In genomic region chr11:74506823-74507222, GRCh38 we compare ENCODE assay signal across 19 cellular contexts. TPM values are rescaled to one million over a fixed set of nuclear protein-coding genes. Genes with fewer than 3 reads are reported as not detected.
"Had no signal": no experiment of that assay in that cellular context is flagged by ENCODE, and none has a peak within 500 bp of the region (broad histone marks: within the 10 kb centered on the region; RNA-seq: fewer than 3 reads in every experiment).

No MANE protein-coding gene starts in this region.

- H3K27me3 ChIP-seq: gastroesophageal sphincter, heart right ventricle, left lung, neutrophil had no signal

- H3K9me3 ChIP-seq: neutrophil, thoracic aorta had no signal

- H3K27ac ChIP-seq: coronary artery, gastroesophageal sphincter, heart right ventricle, left lung, parathyroid adenoma, thoracic aorta, WERI-Rb-1 had no signal

- H3K79me2 ChIP-seq: parathyroid adenoma had no signal

- FAIRE-seq: keratinocyte had no signal

- H3K4me3 ChIP-seq: coronary artery, gastroesophageal sphincter, heart right ventricle, left lung, thoracic aorta had no signal

- H2AFZ ChIP-seq: parathyroid adenoma had no signal

- ATAC-seq: activated T-cell treated with anti-CD3 and anti-CD28 coated beads, Interleukin-2, amount 50 U/mL, for 4 hours; gastroesophageal sphincter; heart right ventricle; left lung; naive thymus-derived CD8-positive, alpha-beta T cell; stimulated activated effector memory CD8-positive, alpha-beta T cell treated with anti-CD3 and anti-CD28 coated beads, Interleukin-12 subunit alpha, Interleukin-12 subunit beta, amount 100 ng/mL, for 72 hours; T-cell had no signal

- H3K4me1 ChIP-seq: gastroesophageal sphincter, heart right ventricle, left lung, parathyroid adenoma had no signal

- DNase-seq: activated CD4-positive, alpha-beta memory T cell treated with anti-CD3 and anti-CD28 coated beads, Interleukin-2, amount 10 ng/mL, durations not matched to agents 7 days and 5 days; activated gamma-delta T cell; activated T-cell treated with anti-CD3 and anti-CD28 coated beads, Interleukin-2, amount 50 U/mL, for 4 hours; amygdala; effector CD8-positive, alpha-beta T cell; heart right ventricle; left lung; mammary epithelial cell; naive thymus-derived CD8-positive, alpha-beta T cell; T-cell; T1000; WERI-Rb-1 had no signal

- H3K9ac ChIP-seq: parathyroid adenoma had no signal

- H3K36me3 ChIP-seq: gastroesophageal sphincter, heart right ventricle, left lung, neutrophil, thoracic aorta, WERI-Rb-1 had no signal

RNA-seq across cellular contexts. Expression of gene KCNE3, which starts 39.5 kb away (rescaled TPM):
- total RNA-seq: activated CD4-positive, alpha-beta memory T cell treated with anti-CD3 and anti-CD28 coated beads, Interleukin-2, amount 10 ng/mL, durations not matched to agents 7 days and 5 days; activated T-cell treated with anti-CD3 and anti-CD28 coated beads, Interleukin-2, amount 50 U/mL, for 4 hours; naive thymus-derived CD8-positive, alpha-beta T cell had no signal
- polyA plus RNA-seq: keratinocyte; mammary epithelial cell; naive thymus-derived CD8-positive, alpha-beta T cell had no signal
